25 cellular contexts compared by ENCODE assay signal in the genomic region with DNA sequence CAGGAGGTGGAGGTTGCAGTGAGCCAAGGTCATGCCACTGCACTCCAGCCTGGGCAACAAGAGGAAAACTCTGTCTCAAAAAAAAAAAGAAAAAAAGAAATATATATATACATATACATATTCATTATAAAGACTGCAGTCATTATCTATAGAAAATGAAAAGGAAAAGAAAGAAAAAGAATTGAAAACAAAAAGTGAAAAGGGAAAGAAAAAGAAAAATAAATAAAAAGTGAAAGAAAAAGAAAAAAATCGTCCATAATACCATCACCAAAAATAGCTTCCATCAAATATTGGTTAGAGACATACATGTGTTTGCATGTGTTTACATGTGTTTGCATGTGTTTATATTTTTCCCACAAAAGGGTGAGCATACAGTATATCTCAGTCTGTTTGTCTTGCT.
DNase-seq lines count a peak whose midpoint lies in the region; ATAC-seq, FAIRE-seq and TF ChIP-seq lines count a peak whose summit lies in the region.
"Had no signal": no experiment of that assay in that cellular context is flagged by ENCODE, and none has a peak within 500 bp of the region (broad histone marks: within the 10 kb centered on the region; RNA-seq: fewer than 3 reads in every experiment).

No MANE protein-coding gene starts in this region.

- H3K79me2 ChIP-seq in HepG2 (ENCODE audit: insufficient read depth, low read length): no peaks in the 10 kb centered on the region

- no peak overlapping the region for H3K4me2 ChIP-seq in HepG2 (ENCODE audit: low read depth, low read length)
- H3K4me2 ChIP-seq: BLaER1 had no signal

- H3K27me3 ChIP-seq in HepG2 (ENCODE audit: control insufficient read depth in 1 of 2, insufficient read depth in 2 of 2, low read length in 2 of 2): no peaks in the 10 kb centered on the region
- no peaks in the 10 kb centered on the region for H3K27me3 ChIP-seq in right lobe of liver
- H3K27me3 ChIP-seq: BE2C, BLaER1 had no signal

- H3K4me1 ChIP-seq in HepG2 (ENCODE audit: insufficient read depth, low read length) (no peaks in the 10 kb centered on the region), right lobe of liver (no peaks in the 10 kb centered on the region), HEK293 (ENCODE audit: control insufficient read depth, insufficient read depth, low read length) (no peaks in the 10 kb centered on the region)
- H3K4me1 ChIP-seq: BE2C, BLaER1 had no signal

- FAIRE-seq in HepG2 (lab: Jason Lieb, UNC) (no peak), frontal cortex (lab: Jason Lieb, UNC) (no peak)
- FAIRE-seq: A204.1, GM12878, GM12892, GM18507 had no signal

- in situ Hi-C loops in HepG2 (cut with HindIII; ENCODE audit: extremely low pct_ligation_motif_present, low pct_unique_long_range_greater_than_20kb): no loop called here

- H3K4me3 ChIP-seq in HepG2 (replicated peaks in 1 of 3; ENCODE audit: insufficient read depth in 1 of 3, low read depth in 2 of 3, low read length in 3 of 3) (no peak overlapping the region), right lobe of liver (no peak overlapping the region), HEK293 (ENCODE audit: low read depth, low read length) (no peak overlapping the region)
- H3K4me3 ChIP-seq: BLaER1, GM12878 had no signal

- 2% methylated on average over 1 of the region's 1 CpG for WGBS in HepG2 (ENCODE audit: low lambda C conversion rate)
- 27% methylated on average over 1 of the region's 1 CpG for WGBS in right lobe of liver (ENCODE audit: insufficient coverage, low coverage, low lambda C conversion rate, missing lambda C conversion rate)

- TF ChIP-seq CTCF in HepG2 (CRISPR knock-in tag; IDR thresholded peaks at IDR 0.05) (no peak), right lobe of liver (IDR thresholded peaks at IDR 0.05) (no peak), HEK293 (tag by site-specific recombination; IDR thresholded peaks at IDR 0.05) (no peak)

- no peaks in the 10 kb centered on the region for H4K20me1 ChIP-seq in HepG2 (ENCODE audit: insufficient read depth, low read length)
- H4K20me1 ChIP-seq: BLaER1 had no signal

- no peak overlapping the region for H2AFZ ChIP-seq in HepG2 (ENCODE audit: low read length)

- no peak for TF ChIP-seq RAD21 in HepG2 (CRISPR knock-in tag; IDR thresholded peaks at IDR 0.05)

- H3K9ac ChIP-seq in HepG2 (ENCODE audit: insufficient read depth, low read depth, low read length): no peak overlapping the region
- H3K9ac ChIP-seq: BLaER1 had no signal

- BruUV-seq in HepG2 (replicated peaks; lab: Mats Ljungman, UMichigan): no TSS peak

- CTCF ChIA-PET in HepG2 (lab: Yijun Ruan, JAX; ENCODE audit: low intra/inter-chr PET ratio, low total read pairs) (no interaction called here), HEK293 (lab: Yijun Ruan, JAX) (interaction anchor here (0.5 to 0.7 kb wide), 3 partner anchors 11 to 54 kb away, joined by 3 to 7 read pairs (median 3); no protein-coding TSS in a partner anchor)

- no peak for DNase-seq in HepG2 (ENCODE audit: low spot score)
- DNase-seq in right lobe of liver: no peak
- DNase-seq in HT-29 (ENCODE audit: low spot score): no peak
- DNase-seq in frontal cortex (ENCODE audit: low spot score in 2 of 2): no peak
- DNase-seq: 8988T; ACHN; BE2C; C1 segment of cervical spinal cord; CD4-positive, alpha-beta memory T cell; CD4-positive, CD25-positive, alpha-beta regulatory T cell; CD8-positive, alpha-beta memory T cell; COR-L47; DMS 273 treated with DMSO at 0.1 percent for 48 hours; DMS153; DMS53; DMS79; DND-41; EL; GDM1 had no signal

- ATAC-seq in HepG2 (no peak), right lobe of liver (no peak)
- ATAC-seq: GM12878 had no signal

- POLR2A ChIA-PET in HepG2 (lab: Yijun Ruan, JAX): no interaction called here
- POLR2A ChIA-PET in HEK293 (lab: Yijun Ruan, JAX): no interaction called here

- TF ChIP-seq POLR2A in HepG2 (IDR thresholded peaks at IDR 0.05; ENCODE audit: insufficient read depth in 1 of 2, low read depth in 2 of 2, low read length in 2 of 2) (no peak), right lobe of liver (IDR thresholded peaks at IDR 0.05) (no peak)

- H3K36me3 ChIP-seq in HepG2 (replicated peaks in 1 of 2; ENCODE audit: control insufficient read depth in 1 of 2, insufficient read depth in 2 of 2, low read length in 2 of 2) (no peaks in the 10 kb centered on the region), right lobe of liver (no peaks in the 10 kb centered on the region), HEK293 (ENCODE audit: control insufficient read depth in 2 of 2, insufficient read depth in 1 of 2, low read length in 2 of 2) (no peaks in the 10 kb centered on the region)
- H3K36me3 ChIP-seq: BE2C, BLaER1 had no signal

- no peak for TF ChIP-seq EP300 in HepG2 (IDR thresholded peaks at IDR 0.05; ENCODE audit: low read depth in 2 of 2, low read length in 2 of 2)
- no peak for TF ChIP-seq EP300 in HepG2 (CRISPR knock-in tag; IDR thresholded peaks at IDR 0.05; ENCODE audit: borderline replicate concordance)

- intact Hi-C loops in HepG2 (cut with micrococcal nuclease; ENCODE audit: unreplicated experiment): no loop called here
- intact Hi-C loops in right lobe of liver (cut with DNase I): no loop called here

- H3K9me3 ChIP-seq in HepG2 (ENCODE audit: low read length): peaks cover 7% of the 10 kb centered on the region
- H3K9me3 ChIP-seq in right lobe of liver: no peaks in the 10 kb centered on the region
- no peaks in the 10 kb centered on the region; the same call in 1 of the 2 replicates for H3K9me3 ChIP-seq in HEK293 (ENCODE audit: control insufficient read depth, insufficient read depth, low read depth, low read length)
- H3K9me3 ChIP-seq: BE2C had no signal

- H3K27ac ChIP-seq in HepG2 (ENCODE audit: extremely low read length, insufficient read depth, low read length) (no peak overlapping the region), right lobe of liver (no peak overlapping the region), HEK293 (ENCODE audit: extremely low read depth, low read depth, low read length) (no peak overlapping the region)
- H3K27ac ChIP-seq: BLaER1 had no signal

TF ChIP-seq in HepG2, 621 proteins besides CTCF, POLR2A, EP300 and RAD21:
- TF ChIP-seq, protein P1, sequence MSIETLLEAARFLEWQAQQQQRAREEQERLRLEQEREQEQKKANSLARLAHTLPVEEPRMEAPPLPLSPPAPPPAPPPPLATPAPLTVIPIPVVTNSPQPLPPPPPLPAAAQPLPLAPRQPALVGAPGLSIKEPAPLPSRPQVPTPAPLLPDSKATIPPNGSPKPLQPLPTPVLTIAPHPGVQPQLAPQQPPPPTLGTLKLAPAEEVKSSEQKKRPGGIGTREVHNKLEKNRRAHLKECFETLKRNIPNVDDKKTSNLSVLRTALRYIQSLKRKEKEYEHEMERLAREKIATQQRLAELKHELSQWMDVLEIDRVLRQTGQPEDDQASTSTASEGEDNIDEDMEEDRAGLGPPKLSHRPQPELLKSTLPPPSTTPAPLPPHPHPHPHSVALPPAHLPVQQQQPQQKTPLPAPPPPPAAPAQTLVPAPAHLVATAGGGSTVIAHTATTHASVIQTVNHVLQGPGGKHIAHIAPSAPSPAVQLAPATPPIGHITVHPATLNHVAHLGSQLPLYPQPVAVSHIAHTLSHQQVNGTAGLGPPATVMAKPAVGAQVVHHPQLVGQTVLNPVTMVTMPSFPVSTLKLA (IDR thresholded peaks at IDR 0.05): peak; percentile 87
- TF ChIP-seq, protein P2, sequence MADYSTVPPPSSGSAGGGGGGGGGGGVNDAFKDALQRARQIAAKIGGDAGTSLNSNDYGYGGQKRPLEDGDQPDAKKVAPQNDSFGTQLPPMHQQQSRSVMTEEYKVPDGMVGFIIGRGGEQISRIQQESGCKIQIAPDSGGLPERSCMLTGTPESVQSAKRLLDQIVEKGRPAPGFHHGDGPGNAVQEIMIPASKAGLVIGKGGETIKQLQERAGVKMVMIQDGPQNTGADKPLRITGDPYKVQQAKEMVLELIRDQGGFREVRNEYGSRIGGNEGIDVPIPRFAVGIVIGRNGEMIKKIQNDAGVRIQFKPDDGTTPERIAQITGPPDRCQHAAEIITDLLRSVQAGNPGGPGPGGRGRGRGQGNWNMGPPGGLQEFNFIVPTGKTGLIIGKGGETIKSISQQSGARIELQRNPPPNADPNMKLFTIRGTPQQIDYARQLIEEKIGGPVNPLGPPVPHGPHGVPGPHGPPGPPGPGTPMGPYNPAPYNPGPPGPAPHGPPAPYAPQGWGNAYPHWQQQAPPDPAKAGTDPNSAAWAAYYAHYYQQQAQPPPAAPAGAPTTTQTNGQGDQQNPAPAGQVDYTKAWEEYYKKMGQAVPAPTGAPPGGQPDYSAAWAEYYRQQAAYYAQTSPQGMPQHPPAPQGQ (CRISPR knock-in tag; IDR thresholded peaks at IDR 0.05; ENCODE audit: borderline replicate concordance): no peak

TF ChIP-seq in HEK293, 187 proteins besides CTCF, POLR2A, EP300 and RAD21:
- TF ChIP-seq PRDM1 (tag by site-specific recombination; IDR thresholded peaks at IDR 0.05) (peak; percentile 93), ZNF664 (tag by site-specific recombination; IDR thresholded peaks at IDR 0.05) (no peak)
